ENCODE assay signal across 10 cellular contexts in the genomic region with DNA sequence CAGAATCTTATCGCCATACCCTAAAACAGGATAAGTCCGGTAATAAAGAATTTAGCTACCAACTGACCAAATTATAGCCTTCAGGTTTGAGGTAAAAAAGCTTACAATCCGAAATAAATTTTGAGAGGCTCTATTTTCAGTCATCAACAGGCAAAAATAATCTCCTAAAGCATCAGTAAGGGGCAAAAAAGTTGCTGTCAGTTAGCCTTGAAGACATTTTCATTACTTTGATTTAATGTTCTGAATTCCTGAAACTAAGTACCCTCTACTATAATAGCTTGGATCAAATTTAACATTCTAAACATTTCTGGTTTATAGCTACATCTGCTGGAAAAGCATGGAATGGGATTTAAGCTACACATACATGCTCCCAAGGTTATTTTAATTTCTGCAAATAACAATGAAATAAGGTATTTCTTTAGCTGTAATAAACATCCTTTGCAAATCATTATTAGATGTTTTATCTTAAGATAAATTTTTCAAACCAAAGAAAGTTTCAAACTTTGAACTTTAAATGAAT.
DNase-seq lines count a peak whose midpoint lies in the region; ATAC-seq, FAIRE-seq and TF ChIP-seq lines count a peak whose summit lies in the region.
"Had no signal": no experiment of that assay in that cellular context is flagged by ENCODE, and none has a peak within 500 bp of the region (broad histone marks: within the 10 kb centered on the region; RNA-seq: fewer than 3 reads in every experiment).

No MANE protein-coding gene starts in this region.

- H3K27ac Mint-ChIP-seq in osteocyte (ENCODE audit: unreplicated experiment) = no peak overlapping the region
- no peak overlapping the region for H3K27ac Mint-ChIP-seq in immature natural killer cell
- H3K27ac Mint-ChIP-seq: activated CD8-positive, alpha-beta memory T cell treated with anti-CD3 and anti-CD28 coated beads, Interleukin-2, amount 10 ng/mL, durations not matched to agents 7 days and 5 days had no signal

- ATAC-seq in HG02610 (IDR thresholded peaks at IDR 0.05; ENCODE audit: unreplicated experiment) (no peak), GM19351 (IDR thresholded peaks at IDR 0.05; ENCODE audit: unreplicated experiment) (no peak)
- ATAC-seq: activated CD8-positive, alpha-beta memory T cell treated with anti-CD3 and anti-CD28 coated beads, Interleukin-2, amount 10 ng/mL, durations not matched to agents 7 days and 5 days; Right ventricle myocardium inferior had no signal

- peak; percentile 97 for FAIRE-seq in endometrium (lab: Jason Lieb, UNC)

- H3K4me3 Mint-ChIP-seq in osteocyte (ENCODE audit: unreplicated experiment) = no peak overlapping the region
- no peak overlapping the region for H3K4me3 Mint-ChIP-seq in immature natural killer cell
- H3K4me3 Mint-ChIP-seq: activated CD8-positive, alpha-beta memory T cell treated with anti-CD3 and anti-CD28 coated beads, Interleukin-2, amount 10 ng/mL, durations not matched to agents 7 days and 5 days had no signal

- DNase-seq in ELR (ENCODE audit: low read depth) = peak; percentile 18
- peak; percentile 13 for DNase-seq in OCI-M1 (lab: John Stamatoyannopoulos, UW)
- no peak for DNase-seq in osteocyte (ENCODE audit: extremely low spot score, unreplicated experiment)
- no peak for DNase-seq in SKM-1 (lab: John Stamatoyannopoulos, UW; ENCODE audit: unreplicated experiment)
- no peak for DNase-seq in immature natural killer cell
- DNase-seq: activated CD8-positive, alpha-beta memory T cell treated with anti-CD3 and anti-CD28 coated beads, Interleukin-2, amount 10 ng/mL, durations not matched to agents 7 days and 5 days had no signal

- H3K4me1 Mint-ChIP-seq in osteocyte (ENCODE audit: unreplicated experiment) = peaks cover 8% of the 10 kb centered on the region
- H3K4me1 Mint-ChIP-seq in immature natural killer cell = no peaks in the 10 kb centered on the region
- H3K4me1 Mint-ChIP-seq: activated CD8-positive, alpha-beta memory T cell treated with anti-CD3 and anti-CD28 coated beads, Interleukin-2, amount 10 ng/mL, durations not matched to agents 7 days and 5 days had no signal

- H3K27me3 Mint-ChIP-seq in osteocyte (ENCODE audit: unreplicated experiment) = no peaks in the 10 kb centered on the region
- H3K27me3 Mint-ChIP-seq in immature natural killer cell (ENCODE audit: low read depth in 3 of 3) = no peaks in the 10 kb centered on the region
- H3K27me3 Mint-ChIP-seq: activated CD8-positive, alpha-beta memory T cell treated with anti-CD3 and anti-CD28 coated beads, Interleukin-2, amount 10 ng/mL, durations not matched to agents 7 days and 5 days had no signal

- H3K9me3 Mint-ChIP-seq in osteocyte (ENCODE audit: unreplicated experiment) (no peaks in the 10 kb centered on the region), immature natural killer cell (no peaks in the 10 kb centered on the region)

- peak; percentile 61 for TF ChIP-seq CTCF in osteocyte (IDR thresholded peaks at IDR 0.05)

- H3K36me3 Mint-ChIP-seq in osteocyte (ENCODE audit: unreplicated experiment) (no peaks in the 10 kb centered on the region), immature natural killer cell (peaks cover 0 to 4% (median 0%) of the 10 kb centered on the region in 3 donors)
- H3K36me3 Mint-ChIP-seq: activated CD8-positive, alpha-beta memory T cell treated with anti-CD3 and anti-CD28 coated beads, Interleukin-2, amount 10 ng/mL, durations not matched to agents 7 days and 5 days had no signal

Comparison
In these comparisons a context has a peak if more than half of its experiments do, and no peak if none do; other contexts are left out.
1. DNase-seq: peak in ELR (single experiment) and OCI-M1 (single experiment); none in osteocyte (single experiment), SKM-1 (single experiment) and immature natural killer cell (0 of 3).